In genomic region chr3:41660510-41660909, GRCh38 we compare ENCODE assay signal across 27 cellular contexts.
"Had no signal": no experiment of that assay in that cellular context is flagged by ENCODE, and none has a peak within 500 bp of the region (broad histone marks: within the 10 kb centered on the region; RNA-seq: fewer than 3 reads in every experiment).

No MANE protein-coding gene starts in this region.

- H3K36me3 ChIP-seq: suprapubic skin, thoracic aorta, thyroid gland, transverse colon, upper lobe of left lung, upper lobe of right lung, uterus, vagina had no signal

- H3K4me1 ChIP-seq: stomach, suprapubic skin, testis, thyroid gland, tibial artery, tibial nerve, transverse colon, upper lobe of left lung, upper lobe of right lung, uterus, vagina had no signal

- H3K9me3 ChIP-seq: testis, thoracic aorta, thyroid gland, transverse colon, upper lobe of right lung, uterus, vagina had no signal

- FAIRE-seq: urothelium cell line had no signal

- H3K27ac ChIP-seq: stomach, suprapubic skin, testis, thoracic aorta, thyroid gland, tibial artery, tibial nerve, transverse colon, upper lobe of left lung, upper lobe of right lung, uterus, vagina had no signal

- ATAC-seq: stimulated activated effector memory CD8-positive, alpha-beta T cell treated with anti-CD3 and anti-CD28 coated beads, Interleukin-12 subunit alpha, Interleukin-12 subunit beta, amount 100 ng/mL, for 72 hours; stimulated activated memory B cell treated with anti-CD40 and anti-IgM and Interleukin-4, amounts not matched to agents 10 μg/mL and 1 μg/mL and 100 μg/mL, for 72 hours; stimulated activated naive B cell treated with anti-CD40 and anti-IgM and Interleukin-4, amounts not matched to agents 10 μg/mL and 1 μg/mL and 100 μg/mL, for 72 hours; stimulated activated naive CD8-positive, alpha-beta T cell treated with anti-CD3 and anti-CD28 coated beads, Interleukin-15, amount 100 ng/mL, for 72 hours; stimulated activated naive CD8-positive, alpha-beta T cell treated with anti-CD3 and anti-CD28 coated beads, Interleukin-15, Interleukin-2, amounts not matched to agents 100 U/mL and 50 U/mL, for 24 hours; upper lobe of right lung had no signal

- DNase-seq: stimulated activated CD4-positive, alpha-beta T cell treated with anti-CD3 and anti-CD28 coated beads, Interleukin-2, amount 100 ng/mL, for 48 hours; stimulated activated CD4-positive, alpha-beta T cell treated with anti-CD3 and anti-CD28 coated beads, Interleukin-4, amount 100 ng/mL, for 1 hour; stimulated activated CD4-positive, alpha-beta T cell treated with anti-CD3 and anti-CD28 coated beads, Interleukin-4, amount 100 ng/mL, for 24 hours; stimulated activated CD4-positive, alpha-beta T cell treated with anti-CD3 and anti-CD28 coated beads, Interleukin-4, amount 100 ng/mL, for 4 hours; stimulated activated CD8-positive, alpha-beta memory T cell treated with anti-CD3 and anti-CD28 coated beads, Interleukin-4, amount 100 ng/mL, for 48 hours; stimulated activated naive B cell treated with anti-CD40 and anti-IgM and Interleukin-4, amounts not matched to agents 10 μg/mL and 1 μg/mL and 100 μg/mL, for 72 hours; stimulated activated naive CD4-positive, alpha-beta T cell; stimulated activated naive CD4-positive, alpha-beta T cell treated with Interleukin-2 at 50 U/mL for 16 hours; stimulated activated naive CD8-positive, alpha-beta T cell treated with anti-CD3 and anti-CD28 coated beads, Interleukin-15, amount 100 ng/mL, for 72 hours; stimulated activated naive CD8-positive, alpha-beta T cell treated with anti-CD3 and anti-CD28 coated beads, Interleukin-15, Interleukin-2, amounts not matched to agents 100 U/mL and 50 U/mL, for 24 hours; stomach; substantia nigra; testis; thyroid gland; tibial artery; transverse colon; trophoblast cell; upper lobe of left lung; upper lobe of right lung; uterus had no signal

- H3K27me3 ChIP-seq: stomach, suprapubic skin, testis, thyroid gland, tibial artery, tibial nerve, transverse colon, upper lobe of left lung, upper lobe of right lung, uterus, vagina had no signal

- H3K4me3 ChIP-seq: stomach, suprapubic skin, testis, thoracic aorta, thyroid gland, tibial artery, tibial nerve, transverse colon, upper lobe of left lung, upper lobe of right lung, uterus, vagina had no signal
